Comparison of ENCODE assay signal across 30 cellular contexts in genomic region chr14:102915292-102916110, GRCh38. TPM values are rescaled to one million over a fixed set of nuclear protein-coding genes. Genes with fewer than 3 reads are reported as not detected.
DNase-seq lines count a peak whose midpoint lies in the region; ATAC-seq and TF ChIP-seq lines count a peak whose summit lies in the region.
"Had no signal": no experiment of that assay in that cellular context is flagged by ENCODE, and none has a peak within 500 bp of the region (broad histone marks: within the 10 kb centered on the region; RNA-seq: fewer than 3 reads in every experiment).

No MANE protein-coding gene starts in this region.

- POLR2A ChIA-PET in activated CD4-positive, alpha-beta T cell treated with anti-CD3 and anti-CD28 coated beads for 36 hours (lab: Charles Lee): no interaction called here
- POLR2A ChIA-PET in CD8-positive, alpha-beta memory T cell (lab: Charles Lee): no interaction called here
- POLR2A ChIA-PET in T-cell (lab: Charles Lee): no interaction called here

- intact Hi-C loops in activated CD4-positive, alpha-beta T cell treated with anti-CD3 and anti-CD28 coated beads for 36 hours (cut with DNase I, micrococcal nuclease): loop anchor here in 1 of 2 experiments (5.0 kb wide), 1 partner anchor 138 kb away; the partner anchor contains the start of gene TRAF3

- no peaks in the 10 kb centered on the region for H3K27me3 Mint-ChIP-seq in activated CD4-positive, alpha-beta T cell treated with anti-CD3 and anti-CD28 coated beads for 36 hours
- H3K27me3 Mint-ChIP-seq in CD8-positive, alpha-beta memory T cell: no peaks in the 10 kb centered on the region
- no peaks in the 10 kb centered on the region for H3K27me3 Mint-ChIP-seq in T-cell
- H3K27me3 Mint-ChIP-seq: stimulated activated memory B cell treated with anti-CD40 and anti-IgM and Interleukin-4, amounts not matched to agents 10 μg/mL and 1 μg/mL and 100 μg/mL, for 72 hours; type B pancreatic cell had no signal

- no peaks in the 10 kb centered on the region for H3K4me1 Mint-ChIP-seq in activated CD4-positive, alpha-beta T cell treated with anti-CD3 and anti-CD28 coated beads for 36 hours
- H3K4me1 Mint-ChIP-seq in CD8-positive, alpha-beta memory T cell: no peaks in the 10 kb centered on the region
- peaks cover 0 to 5% (median 0%) of the 10 kb centered on the region in 3 donors for H3K4me1 Mint-ChIP-seq in T-cell
- H3K4me1 Mint-ChIP-seq: brain, CD14-positive monocyte had no signal

- H4K20me1 ChIP-seq in osteoblast (ENCODE audit: insufficient read depth, low read length): peaks cover 4% of the 10 kb centered on the region

- H3K36me3 ChIP-seq in CD8-positive, alpha-beta memory T cell (ENCODE audit: insufficient read depth, low read length): no peaks in the 10 kb centered on the region
- H3K36me3 ChIP-seq in osteoblast (ENCODE audit: insufficient read depth, low read length): no peaks in the 10 kb centered on the region
- H3K36me3 ChIP-seq: left ventricle myocardium inferior, MG63, prostate gland had no signal

- H3K4me2 ChIP-seq in osteoblast (ENCODE audit: insufficient read depth, low read length): no peak overlapping the region

- H3K4me3 ChIP-seq in CD8-positive, alpha-beta memory T cell (ENCODE audit: low read length): no peak overlapping the region
- no peak overlapping the region for H3K4me3 ChIP-seq in osteoblast (ENCODE audit: insufficient read depth, low read length)
- H3K4me3 ChIP-seq: esophagus squamous epithelium, left ventricle myocardium inferior, MG63, prostate gland, SK-N-MC had no signal

- CTCF ChIA-PET in activated CD4-positive, alpha-beta T cell treated with anti-CD3 and anti-CD28 coated beads for 36 hours (lab: Charles Lee): interaction anchor here (0.9 kb wide), 1 partner anchor 220 kb away, joined by 4 read pairs; no protein-coding TSS in a partner anchor
- CTCF ChIA-PET in CD8-positive, alpha-beta memory T cell (lab: Charles Lee): interaction anchor here (0.6 to 0.8 kb wide), 3 partner anchors 44 to 221 kb away, joined by 3 read pairs; no protein-coding TSS in a partner anchor
- CTCF ChIA-PET in T-cell (lab: Charles Lee): no interaction called here

- no peak for DNase-seq in activated CD4-positive, alpha-beta T cell treated with anti-CD3 and anti-CD28 coated beads for 36 hours
- no peak for DNase-seq in activated CD4-positive, alpha-beta T cell treated with anti-CD3 and anti-CD28 coated beads, Interleukin-2, amount 50 U/mL, for 1 hour
- peak in 1 of 5 donors; percentile 44 for DNase-seq in CD8-positive, alpha-beta memory T cell
- DNase-seq in T-cell: no peak
- DNase-seq in osteoblast (ENCODE audit: insufficient read length, low spot score, missing footprints): peak; percentile 86
- DNase-seq in retina: no peak
- DNase-seq: 8988T; activated CD4-positive, CD25-positive, alpha-beta regulatory T cell treated with anti-CD3 and anti-CD28 coated beads, Interleukin-2, amount 50 U/mL, for 72 hours; Calu3; DMS79; esophagus squamous epithelium; foreskin keratinocyte; head of caudate nucleus; KG1; left ventricle myocardium inferior; MG63; NCI-H1105; NCI-H187; NCI-H82 had no signal

- H3K4me1 ChIP-seq in CD8-positive, alpha-beta memory T cell (ENCODE audit: insufficient read depth, low read length): no peaks in the 10 kb centered on the region
- H3K4me1 ChIP-seq in osteoblast (ENCODE audit: insufficient read depth, low read length): no peaks in the 10 kb centered on the region
- H3K4me1 ChIP-seq: esophagus squamous epithelium, foreskin keratinocyte, left ventricle myocardium inferior, prostate gland had no signal

- no peak for TF ChIP-seq CTCF in osteoblast (IDR thresholded peaks at IDR 0.05; ENCODE audit: extremely low read depth, low read depth, low read length)

- no peak overlapping the region for H3K27ac ChIP-seq in CD8-positive, alpha-beta memory T cell (ENCODE audit: low read depth, low read length)
- H3K27ac ChIP-seq in osteoblast (ENCODE audit: low read depth, low read length): no peak overlapping the region
- H3K27ac ChIP-seq: esophagus squamous epithelium, foreskin keratinocyte, left ventricle myocardium inferior, neutrophil, prostate gland, RWPE1, SK-N-MC had no signal

- H3K27me3 ChIP-seq in CD8-positive, alpha-beta memory T cell (ENCODE audit: insufficient read depth, low read length, poor library complexity, severe bottlenecking): no peaks in the 10 kb centered on the region
- no peaks in the 10 kb centered on the region for H3K27me3 ChIP-seq in osteoblast (ENCODE audit: insufficient read depth, low read length)
- H3K27me3 ChIP-seq: esophagus squamous epithelium, foreskin keratinocyte, MG63 had no signal

- ATAC-seq in activated CD4-positive, alpha-beta T cell treated with anti-CD3 and anti-CD28 coated beads for 36 hours: no peak
- ATAC-seq in T-cell (replicated peaks in 1 of 4): no peak
- ATAC-seq in HG03095 (IDR thresholded peaks at IDR 0.05; ENCODE audit: unreplicated experiment): no peak
- no peak for ATAC-seq in HG03342 (IDR thresholded peaks at IDR 0.05; ENCODE audit: unreplicated experiment)
- ATAC-seq: foreskin keratinocyte; stimulated activated memory B cell treated with anti-CD40 and anti-IgM and Interleukin-4, amounts not matched to agents 10 μg/mL and 1 μg/mL and 100 μg/mL, for 72 hours had no signal

- H3K9me3 ChIP-seq in CD8-positive, alpha-beta memory T cell (ENCODE audit: low read length): no peaks in the 10 kb centered on the region
- H3K9me3 ChIP-seq in osteoblast (ENCODE audit: low read depth, low read length): no peaks in the 10 kb centered on the region
- H3K9me3 ChIP-seq: esophagus squamous epithelium, left ventricle myocardium inferior, MG63, neutrophil, prostate gland had no signal

- H2AFZ ChIP-seq in osteoblast (ENCODE audit: low read length): no peak overlapping the region

- peaks cover 2% of the 10 kb centered on the region for H3K36me3 Mint-ChIP-seq in activated CD4-positive, alpha-beta T cell treated with anti-CD3 and anti-CD28 coated beads for 36 hours (ENCODE audit: low read depth)
- H3K36me3 Mint-ChIP-seq in CD8-positive, alpha-beta memory T cell: peaks cover 0 to 10% (median 3%) of the 10 kb centered on the region in 3 donors
- peaks cover 6% of the 10 kb centered on the region for H3K36me3 Mint-ChIP-seq in T-cell
- H3K36me3 Mint-ChIP-seq: brain, type B pancreatic cell had no signal

- peak overlapping the region; percentile 35 for H3K27ac Mint-ChIP-seq in activated CD4-positive, alpha-beta T cell treated with anti-CD3 and anti-CD28 coated beads for 36 hours
- peak overlapping the region in 5 of 8 donors; percentile 14 to 83 (median 39) for H3K27ac Mint-ChIP-seq in CD8-positive, alpha-beta memory T cell
- peak overlapping the region; percentile 21 to 52 for H3K27ac Mint-ChIP-seq in T-cell
- H3K27ac Mint-ChIP-seq: brain; stimulated activated memory B cell treated with anti-CD40 and anti-IgM and Interleukin-4, amounts not matched to agents 10 μg/mL and 1 μg/mL and 100 μg/mL, for 72 hours; type B pancreatic cell had no signal

- H3K79me2 ChIP-seq in osteoblast (ENCODE audit: insufficient read depth, low read length): no peaks in the 10 kb centered on the region

- H3K9me3 Mint-ChIP-seq in activated CD4-positive, alpha-beta T cell treated with anti-CD3 and anti-CD28 coated beads for 36 hours (ENCODE audit: low read depth): no peaks in the 10 kb centered on the region
- H3K9me3 Mint-ChIP-seq in CD8-positive, alpha-beta memory T cell: no peaks in the 10 kb centered on the region
- no peaks in the 10 kb centered on the region for H3K9me3 Mint-ChIP-seq in T-cell
- H3K9me3 Mint-ChIP-seq: brain; stimulated activated memory B cell treated with anti-CD40 and anti-IgM and Interleukin-4, amounts not matched to agents 10 μg/mL and 1 μg/mL and 100 μg/mL, for 72 hours; type B pancreatic cell had no signal

- H3K4me3 Mint-ChIP-seq in activated CD4-positive, alpha-beta T cell treated with anti-CD3 and anti-CD28 coated beads for 36 hours: no peak overlapping the region
- no peak overlapping the region for H3K4me3 Mint-ChIP-seq in CD8-positive, alpha-beta memory T cell
- no peak overlapping the region for H3K4me3 Mint-ChIP-seq in T-cell
- H3K4me3 Mint-ChIP-seq: brain; CD14-positive monocyte; stimulated activated memory B cell treated with anti-CD40 and anti-IgM and Interleukin-4, amounts not matched to agents 10 μg/mL and 1 μg/mL and 100 μg/mL, for 72 hours; type B pancreatic cell had no signal

RNA-seq across cellular contexts. Expression of gene AMN, which starts 7.0 kb away (rescaled TPM):
- under 1 TPM; 0.23 to 0.53 TPM for total RNA-seq in activated CD4-positive, alpha-beta T cell treated with anti-CD3 and anti-CD28 coated beads for 36 hours
- under 1 TPM; 0.66 to 0.75 TPM for total RNA-seq in CD8-positive, alpha-beta memory T cell
- 1.6 TPM for polyA plus RNA-seq in CD8-positive, alpha-beta memory T cell
- total RNA-seq in T-cell (10 to 100 TPM in 2 of 5 donors, 1 to 10 TPM in 3; 5.2 to 15.0 (median 8.4) TPM), osteoblast (under 0.01 and 0.29 TPM in 2 replicates)
- total RNA-seq: H4, left ventricle myocardium inferior had no signal
- polyA plus RNA-seq: CD14-positive monocyte had no signal

Comparison
In these comparisons a context has a peak if more than half of its experiments do, and no peak if none do; other contexts are left out.
1. CTCF ChIA-PET loops: an anchor here in activated CD4-positive, alpha-beta T cell treated with anti-CD3 and anti-CD28 coated beads for 36 hours (0.9 kb wide) and CD8-positive, alpha-beta memory T cell (0.6 to 0.8 kb wide); none called in T-cell.